ENCODE assay signal across 1 cellular context in the genomic region with DNA sequence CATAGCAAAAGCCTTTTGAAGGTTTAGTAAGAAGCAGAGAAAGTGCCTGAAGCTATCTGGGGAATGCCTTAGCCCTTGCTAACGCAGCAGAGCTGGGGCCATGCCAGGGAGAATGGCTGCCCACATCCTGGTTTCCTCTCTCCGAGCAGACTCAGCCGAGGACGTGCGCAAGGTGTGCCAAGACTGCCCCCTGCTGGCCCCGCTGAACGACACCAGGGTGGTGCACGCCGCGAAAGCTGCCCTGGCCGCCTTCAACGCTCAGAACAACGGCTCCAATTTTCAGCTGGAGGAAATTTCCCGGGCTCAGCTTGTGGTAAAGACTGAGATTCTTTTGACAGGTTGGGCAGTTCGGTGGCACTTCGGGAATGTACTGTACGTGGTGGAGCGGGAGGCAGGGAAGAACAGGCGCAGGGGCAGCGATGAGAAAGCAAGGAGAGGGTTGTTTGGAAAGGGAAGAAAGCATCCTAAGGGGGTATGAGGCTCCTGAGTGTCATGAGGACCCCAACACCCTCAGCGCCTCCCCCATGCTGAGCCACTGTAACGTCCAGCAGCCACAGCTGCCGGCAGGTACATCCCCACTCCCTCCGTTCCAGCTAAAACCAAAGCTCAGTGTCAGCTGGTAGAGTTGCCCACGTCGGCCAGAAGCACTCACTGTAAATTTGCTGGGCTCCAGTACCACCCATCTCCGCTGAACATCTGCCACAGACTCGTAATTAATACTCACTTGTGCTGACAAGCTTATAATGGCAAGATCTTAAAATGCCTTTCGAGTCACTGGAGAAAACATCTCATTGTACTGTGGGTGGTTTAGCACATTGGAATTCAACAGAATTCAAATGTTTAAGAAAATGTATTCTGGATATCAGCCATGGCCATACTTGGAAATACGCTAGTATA.
A peak's percentile ranks its signal among the peaks of the same experiment; 100 is the strongest.
TF ChIP-seq lines count a peak whose summit lies in the region.

No MANE protein-coding gene starts in this region.

TF ChIP-seq in HepG2, 621 proteins besides CTCF, POLR2A, EP300 and RAD21 (continued from another document and continues in another):
- 0 out of 2 replicates have a peak, but pooled peaks have one; percentile 37 for TF ChIP-seq THAP9 (CRISPR knock-in tag; IDR thresholded peaks at IDR 0.05; ENCODE audit: borderline replicate concordance)
- no peak for TF ChIP-seq ZNF691 (CRISPR knock-in tag; IDR thresholded peaks at IDR 0.05; ENCODE audit: borderline replicate concordance, low read depth)
- no peak for TF ChIP-seq GMEB1 (CRISPR knock-in tag; IDR thresholded peaks at IDR 0.05; ENCODE audit: borderline replicate concordance)
- TF ChIP-seq CREM (IDR thresholded peaks at IDR 0.05) = no peak
- no peak for TF ChIP-seq CREM (CRISPR knock-in tag; IDR thresholded peaks at IDR 0.05)
- TF ChIP-seq RERE (CRISPR knock-in tag; IDR thresholded peaks at IDR 0.05; ENCODE audit: low read depth) = no peak
- TF ChIP-seq, protein P1, sequence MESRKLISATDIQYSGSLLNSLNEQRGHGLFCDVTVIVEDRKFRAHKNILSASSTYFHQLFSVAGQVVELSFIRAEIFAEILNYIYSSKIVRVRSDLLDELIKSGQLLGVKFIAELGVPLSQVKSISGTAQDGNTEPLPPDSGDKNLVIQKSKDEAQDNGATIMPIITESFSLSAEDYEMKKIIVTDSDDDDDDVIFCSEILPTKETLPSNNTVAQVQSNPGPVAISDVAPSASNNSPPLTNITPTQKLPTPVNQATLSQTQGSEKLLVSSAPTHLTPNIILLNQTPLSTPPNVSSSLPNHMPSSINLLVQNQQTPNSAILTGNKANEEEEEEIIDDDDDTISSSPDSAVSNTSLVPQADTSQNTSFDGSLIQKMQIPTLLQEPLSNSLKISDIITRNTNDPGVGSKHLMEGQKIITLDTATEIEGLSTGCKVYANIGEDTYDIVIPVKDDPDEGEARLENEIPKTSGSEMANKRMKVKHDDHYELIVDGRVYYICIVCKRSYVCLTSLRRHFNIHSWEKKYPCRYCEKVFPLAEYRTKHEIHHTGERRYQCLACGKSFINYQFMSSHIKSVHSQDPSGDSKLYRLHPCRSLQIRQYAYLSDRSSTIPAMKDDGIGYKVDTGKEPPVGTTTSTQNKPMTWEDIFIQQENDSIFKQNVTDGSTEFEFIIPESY (CRISPR knock-in tag; IDR thresholded peaks at IDR 0.05) = peak; percentile 100
- TF ChIP-seq ZNF784 (CRISPR knock-in tag; IDR thresholded peaks at IDR 0.05; ENCODE audit: borderline replicate concordance) = no peak
- no peak for TF ChIP-seq HNRNPUL1 (IDR thresholded peaks at IDR 0.05; ENCODE audit: low read depth, low read length)
- 0 out of 2 replicates have a peak, but pooled peaks have one; percentile 17 for TF ChIP-seq TARDBP (CRISPR knock-in tag; IDR thresholded peaks at IDR 0.05)
- TF ChIP-seq ZNF614 (CRISPR knock-in tag; IDR thresholded peaks at IDR 0.05; ENCODE audit: borderline replicate concordance) = peak; percentile 35; the same call in 1 of the 2 replicates
- TF ChIP-seq RELA (CRISPR knock-in tag; IDR thresholded peaks at IDR 0.05) = no peak
- peak; percentile 37 for TF ChIP-seq SRSF1 (optimal IDR thresholded peaks at IDR 0.05; ENCODE audit: low read depth, low read length)
- peak; percentile 33 for TF ChIP-seq SRSF4 (IDR thresholded peaks at IDR 0.05; ENCODE audit: low read depth, low read length, poor library complexity, severe bottlenecking)
- no peak for TF ChIP-seq ZNF609 (CRISPR knock-in tag; IDR thresholded peaks at IDR 0.05; ENCODE audit: borderline replicate concordance)
- no peak for TF ChIP-seq ETV6 (CRISPR knock-in tag; conservative IDR thresholded peaks at IDR 0.05)
- no peak for TF ChIP-seq ZNF704 (CRISPR knock-in tag; IDR thresholded peaks at IDR 0.05; ENCODE audit: borderline replicate concordance)
- no peak for TF ChIP-seq ZNF616 (CRISPR knock-in tag; IDR thresholded peaks at IDR 0.05; ENCODE audit: low read depth)
- TF ChIP-seq SMAD3 (CRISPR knock-in tag; IDR thresholded peaks at IDR 0.05) = no peak
- no peak for TF ChIP-seq JARID2 (CRISPR knock-in tag; IDR thresholded peaks at IDR 0.05; ENCODE audit: insufficient replicate concordance)
